9 cellular contexts compared by ENCODE assay signal in the genomic region with DNA sequence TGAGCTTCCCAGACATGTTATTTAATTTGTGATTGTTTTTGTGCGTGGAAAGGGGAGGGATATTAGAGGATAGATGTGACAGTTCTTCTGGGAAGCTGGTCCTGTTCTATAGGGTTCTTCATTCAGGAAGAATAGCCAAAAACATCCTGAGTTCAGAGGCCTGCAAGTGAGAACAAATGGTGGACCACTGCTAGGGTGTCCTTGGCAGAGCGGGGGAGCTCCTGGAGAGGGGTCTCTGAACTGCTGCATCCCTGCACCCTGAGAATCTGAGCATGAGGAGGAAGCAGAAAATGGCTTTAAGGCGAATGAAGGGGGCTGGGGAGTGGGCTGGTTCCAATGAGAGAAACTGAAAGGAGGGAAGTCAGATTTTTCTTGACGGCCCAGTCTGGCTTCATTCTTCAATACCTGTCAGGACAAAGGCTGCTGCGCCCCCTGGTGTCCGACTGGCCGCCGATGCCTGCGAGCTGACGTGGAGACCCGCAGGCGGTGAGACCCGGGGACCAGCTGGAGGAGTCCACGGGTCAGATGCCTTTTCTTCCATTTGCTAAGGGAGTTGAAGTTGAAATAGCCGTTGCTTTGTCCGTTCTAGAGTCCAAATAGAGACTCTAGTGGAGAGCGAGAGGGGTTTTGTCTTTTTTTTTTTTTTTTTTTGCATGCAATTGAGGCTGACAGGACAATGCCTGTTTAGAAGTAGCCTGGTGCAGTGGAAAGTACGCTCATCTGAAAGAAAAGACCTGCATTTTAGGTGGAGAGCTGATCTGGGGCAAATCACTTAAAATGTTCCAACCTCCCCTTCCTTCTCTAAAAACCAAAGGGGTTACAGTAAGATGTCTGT. TPM values are rescaled to one million over a fixed set of nuclear protein-coding genes. Genes with fewer than 3 reads are reported as not detected.
DNase-seq lines count a peak whose midpoint lies in the region; ATAC-seq and TF ChIP-seq lines count a peak whose summit lies in the region.
"Had no signal": no experiment of that assay in that cellular context is flagged by ENCODE, and none has a peak within 500 bp of the region (broad histone marks: within the 10 kb centered on the region; RNA-seq: fewer than 3 reads in every experiment).

No MANE protein-coding gene starts in this region.

- peaks cover 31% of the 10 kb centered on the region for H3K27me3 Mint-ChIP-seq in stimulated activated naive CD8-positive, alpha-beta T cell treated with anti-CD3 and anti-CD28 coated beads, Interleukin-15, amount 100 ng/mL, for 72 hours

- H3K9ac ChIP-seq in PC-3 (ENCODE audit: low read length) (no peak overlapping the region), neural cell (ENCODE audit: low read length) (no peak overlapping the region)

- H3K4me3 ChIP-seq in PC-3 (ENCODE audit: low read length): peak overlapping the region; percentile 55
- no peak overlapping the region for H3K4me3 ChIP-seq in neural cell (ENCODE audit: low read length)

- POLR2A ChIA-PET in PC-3 (lab: Charles Lee; ENCODE audit: unreplicated experiment): interaction anchor here (0.7 kb wide), 1 partner anchor 73 kb away, joined by 22 read pairs; no protein-coding TSS in a partner anchor

- TF ChIP-seq CTCF in PC-3 (conservative IDR thresholded peaks at IDR 0.05; ENCODE audit: low read depth, low read length) (peak; percentile 87), neural cell (IDR thresholded peaks at IDR 0.05; ENCODE audit: poor library complexity, severe bottlenecking) (peak; percentile 88)

- H3K9me3 ChIP-seq in PC-3 (ENCODE audit: low read length): no peaks in the 10 kb centered on the region
- H3K9me3 ChIP-seq in neural cell (ENCODE audit: low read length): no peaks in the 10 kb centered on the region

- H3K4me1 Mint-ChIP-seq in stimulated activated naive CD8-positive, alpha-beta T cell treated with anti-CD3 and anti-CD28 coated beads, Interleukin-15, amount 100 ng/mL, for 72 hours: peaks cover 24% of the 10 kb centered on the region

- H3K36me3 ChIP-seq in PC-3 (ENCODE audit: low read depth, low read length): no peaks in the 10 kb centered on the region
- no peaks in the 10 kb centered on the region for H3K36me3 ChIP-seq in neural cell (ENCODE audit: insufficient read depth, low read length)

- H3K27me3 ChIP-seq in PC-3 (ENCODE audit: low read length) (no peaks in the 10 kb centered on the region), neural cell (ENCODE audit: insufficient read depth, low read depth, low read length) (peaks cover 48% of the 10 kb centered on the region)

- ATAC-seq in GM21526 (IDR thresholded peaks at IDR 0.05; ENCODE audit: low FRiP score, unreplicated experiment): peak; percentile 87
- ATAC-seq in PC-3: peak; percentile 89
- ATAC-seq in stimulated activated naive CD8-positive, alpha-beta T cell treated with anti-CD3 and anti-CD28 coated beads, Interleukin-15, amount 100 ng/mL, for 72 hours: peak; percentile 80

- 0 out of 2 replicates have a peak, but pooled peaks cover 3% of the 10 kb centered on the region for H3K4me1 ChIP-seq in PC-3 (ENCODE audit: insufficient read depth, low read length)

- CTCF ChIA-PET in PC-3 (lab: Charles Lee): interaction anchor here (0.5 to 1.2 kb wide), 4 partner anchors 47 to 924 kb away, joined by 3 to 17 read pairs (median 3); no protein-coding TSS in a partner anchor

- no TSS peak for BruUV-seq in PC-3 (replicated peaks; lab: Mats Ljungman, UMichigan)

- no peaks in the 10 kb centered on the region for H4K20me1 ChIP-seq in PC-3 (ENCODE audit: low read length)
- no peaks in the 10 kb centered on the region for H4K20me1 ChIP-seq in neural cell (ENCODE audit: insufficient read depth)

- H3K27ac Mint-ChIP-seq in stimulated activated naive CD8-positive, alpha-beta T cell treated with anti-CD3 and anti-CD28 coated beads, Interleukin-15, amount 100 ng/mL, for 72 hours: no peak overlapping the region

- DNase-seq in DMS153 (lab: John Stamatoyannopoulos, UW): peak; percentile 67
- DNase-seq in HUDEP-2 (lab: John Stamatoyannopoulos, UW; ENCODE audit: unreplicated experiment in 76 of 76): peak in 67 of 76 experiments; percentile 2 to 81 (median 55)
- DNase-seq in PC-3: peak; percentile 82
- peak; percentile 87 for DNase-seq in activated T-cell treated with anti-CD3 and anti-CD28 coated beads, Interleukin-2, amount 50 U/mL, for 48 hours
- peak; percentile 70 for DNase-seq in fibroblast of gingiva (ENCODE audit: low read depth)
- DNase-seq in stimulated activated naive CD8-positive, alpha-beta T cell treated with anti-CD3 and anti-CD28 coated beads, Interleukin-15, amount 100 ng/mL, for 72 hours: peak; percentile 71 to 76

- intact Hi-C loops in PC-3 (cut with micrococcal nuclease): loop anchor here (1.0 to 5.0 kb wide), 3 partner anchors 49 to 926 kb away; no protein-coding TSS in a partner anchor

- H3K79me2 ChIP-seq in PC-3 (ENCODE audit: low read length): no peaks in the 10 kb centered on the region
- H3K79me2 ChIP-seq in neural cell (replicated peaks; ENCODE audit: insufficient read depth, low read length): no peaks in the 10 kb centered on the region

- H3F3A ChIP-seq in PC-3 (ENCODE audit: low read length, unreplicated experiment): no peaks in the 10 kb centered on the region
- no peaks in the 10 kb centered on the region for H3F3A ChIP-seq in neural cell (ENCODE audit: insufficient read depth, low read length, poor library complexity, severe bottlenecking)

- H2AFZ ChIP-seq in PC-3 (ENCODE audit: low read length) (peak overlapping the region; percentile 76), neural cell (ENCODE audit: low read depth, low read length) (no peak overlapping the region)

- H3K27ac ChIP-seq in PC-3 (ENCODE audit: low read length) (no peak overlapping the region), neural cell (ENCODE audit: low read length) (no peak overlapping the region)
- H3K27ac ChIP-seq: epithelial cell of prostate had no signal

- TF ChIP-seq RAD21 in neural cell (conservative IDR thresholded peaks at IDR 0.05): peak; percentile 84

- peak; percentile 15 for TF ChIP-seq EP300 in neural cell (conservative IDR thresholded peaks at IDR 0.05; ENCODE audit: poor library complexity, severe bottlenecking)

- no peak overlapping the region for H3K4me3 Mint-ChIP-seq in stimulated activated naive CD8-positive, alpha-beta T cell treated with anti-CD3 and anti-CD28 coated beads, Interleukin-15, amount 100 ng/mL, for 72 hours

- H3K9me2 ChIP-seq in PC-3 (replicated peaks; ENCODE audit: low read length) (no peaks in the 10 kb centered on the region), neural cell (ENCODE audit: insufficient read depth, low read length) (no peaks in the 10 kb centered on the region)

- H3K4me2 ChIP-seq in PC-3 (ENCODE audit: low read length) (peak overlapping the region; percentile 80), neural cell (ENCODE audit: low read length) (no peak overlapping the region)

- H3K9me3 Mint-ChIP-seq in stimulated activated naive CD8-positive, alpha-beta T cell treated with anti-CD3 and anti-CD28 coated beads, Interleukin-15, amount 100 ng/mL, for 72 hours: no peaks in the 10 kb centered on the region

TF ChIP-seq in neural cell, 6 proteins besides CTCF, POLR2A, EP300 and RAD21:
- TF ChIP-seq EZH2 (IDR thresholded peaks at IDR 0.05; ENCODE audit: borderline replicate concordance, insufficient read depth, low read length, poor library complexity, severe bottlenecking): no peak
- no peak for TF ChIP-seq POLR2AphosphoS5 (IDR thresholded peaks at IDR 0.05)
- TF ChIP-seq MXI1 (conservative IDR thresholded peaks at IDR 0.05; ENCODE audit: poor library complexity, severe bottlenecking): no peak
- peak; percentile 94 for TF ChIP-seq SMC3 (conservative IDR thresholded peaks at IDR 0.05; ENCODE audit: poor library complexity)

RNA-seq across cellular contexts. Expression of gene NFIB, which starts 39.5 kb away (rescaled TPM):
- 18.6 and 25.3 TPM in 2 replicates for total RNA-seq in PC-3 (2014; rRNA removed)
- polyA plus RNA-seq in neural cell: 0.18 and 0.73 TPM in 2 replicates
- 1.9 and 2.2 TPM in 2 replicates for polyA minus RNA-seq in neural cell
